ENCODE assay signal across 25 cellular contexts in genomic region chr1:5763971-5764370, GRCh38.
"Had no signal": no experiment of that assay in that cellular context is flagged by ENCODE, and none has a peak within 500 bp of the region (broad histone marks: within the 10 kb centered on the region; RNA-seq: fewer than 3 reads in every experiment).

No MANE protein-coding gene starts in this region.

- FAIRE-seq: HTR-8/SVneo, K562, RCC 7860 had no signal

- H3K9ac ChIP-seq: KMS-11 had no signal

- DNase-seq: Kasumi-1, MM.1S, NCI-H1092 treated with DMSO at 0.1 percent for 48 hours, NCI-H1436, NCI-H187, NCI-H2029, NCI-H2081 treated with DMSO at 0.1 percent for 48 hours, NCI-H2171, NCI-H226, NCI-H446, NCI-H510A, NCI-H524 treated with DMSO at 0.1 percent for 48 hours, NCI-H69, NCI-H774, Right ventricle myocardium superior, RPMI8226, SIG-M5 had no signal

- H3K4me1 Mint-ChIP-seq: IgD-negative memory B cell had no signal

- H3K4me2 ChIP-seq: KMS-11 had no signal

- H3K4me1 ChIP-seq: SJSA1 had no signal

- H3K27ac ChIP-seq: HL-60, KMS-11, SJSA1, SK-N-MC had no signal

- H3K36me3 Mint-ChIP-seq: IgD-negative memory B cell had no signal

- H3K27me3 ChIP-seq: SJSA1 had no signal

- H3K9me3 ChIP-seq: SJSA1 had no signal

- H3K36me3 ChIP-seq: SJSA1 had no signal

- H3K27ac Mint-ChIP-seq: IgD-negative memory B cell had no signal

- ATAC-seq: K562 had no signal

- H3K4me3 Mint-ChIP-seq: IgD-negative memory B cell had no signal

- H3K4me3 ChIP-seq: K562, SJSA1, SK-N-MC had no signal
